Comparison of ENCODE assay signal across 16 cellular contexts in the genomic region with DNA sequence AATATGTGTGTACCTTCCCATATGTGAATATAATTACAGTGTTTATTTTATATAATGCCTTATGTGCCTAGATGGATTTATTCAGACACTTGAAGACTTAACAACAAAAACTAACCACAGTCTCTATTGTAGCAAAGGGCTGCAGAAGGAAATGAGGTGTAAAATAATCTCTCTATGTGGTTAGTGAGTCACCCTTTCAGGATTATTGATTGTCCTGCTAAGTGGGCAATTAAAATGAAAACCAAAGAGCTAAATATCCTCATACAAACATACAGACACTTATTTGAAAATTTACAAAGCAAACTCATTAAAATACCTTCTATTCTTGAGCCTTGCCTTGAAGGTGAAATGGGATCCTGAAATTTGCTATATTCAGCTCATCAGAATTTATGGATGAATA. TPM values are rescaled to one million over a fixed set of nuclear protein-coding genes. Genes with fewer than 3 reads are reported as not detected.
DNase-seq lines count a peak whose midpoint lies in the region; ATAC-seq, FAIRE-seq and TF ChIP-seq lines count a peak whose summit lies in the region.
"Had no signal": no experiment of that assay in that cellular context is flagged by ENCODE, and none has a peak within 500 bp of the region (broad histone marks: within the 10 kb centered on the region; RNA-seq: fewer than 3 reads in every experiment).

No MANE protein-coding gene starts in this region.

- H3K4me3 ChIP-seq in psoas muscle: no peak overlapping the region
- H3K4me3 ChIP-seq: colonic mucosa, vagina had no signal

- H3K4me3 Mint-ChIP-seq in glutamatergic neuron (ENCODE audit: unreplicated experiment): no peak overlapping the region

- H3K4me1 ChIP-seq in psoas muscle: no peaks in the 10 kb centered on the region
- H3K4me1 ChIP-seq: colonic mucosa, vagina had no signal

- H3K9me3 ChIP-seq in psoas muscle: no peaks in the 10 kb centered on the region
- H3K9me3 ChIP-seq: colonic mucosa, vagina had no signal

- H3K27me3 Mint-ChIP-seq in glutamatergic neuron (ENCODE audit: unreplicated experiment): no peaks in the 10 kb centered on the region

- DNase-seq in DMS153 treated with DMSO at 0.1 percent for 48 hours (lab: John Stamatoyannopoulos, UW; ENCODE audit: unreplicated experiment) (peak; percentile 86), NCI-H1436 (lab: John Stamatoyannopoulos, UW) (peak; percentile 71), NCI-H748 (lab: John Stamatoyannopoulos, UW; ENCODE audit: unreplicated experiment) (peak; percentile 98), glutamatergic neuron (no peak), GM19239 (ENCODE audit: insufficient read length, low spot score) (no peak), occipital lobe (lab: John Stamatoyannopoulos, UW) (no peak), psoas muscle (no peak)
- DNase-seq in activated CD8-positive, alpha-beta memory T cell treated with anti-CD3 and anti-CD28 coated beads, Interleukin-2, amount 50 U/mL, for 48 hours: no peak
- DNase-seq: colonic mucosa had no signal

- H3K27me3 ChIP-seq in psoas muscle (ENCODE audit: insufficient read depth in 3 of 3, low read length in 2 of 3): no peaks in the 10 kb centered on the region
- H3K27me3 ChIP-seq: colonic mucosa, vagina had no signal

- TF ChIP-seq CTCF in glutamatergic neuron (IDR thresholded peaks at IDR 0.05; ENCODE audit: partially characterized antibody, unreplicated experiment): no peak
- no peak for TF ChIP-seq CTCF in psoas muscle (IDR thresholded peaks at IDR 0.05)

- FAIRE-seq in GM19239 (lab: Jason Lieb, UNC): no peak
- FAIRE-seq: GM12892 had no signal

- peaks cover 6% of the 10 kb centered on the region for H3K4me1 Mint-ChIP-seq in glutamatergic neuron (ENCODE audit: low read depth, unreplicated experiment)

- H3K27ac ChIP-seq in psoas muscle: no peak overlapping the region
- H3K27ac ChIP-seq: colonic mucosa, vagina had no signal

- peaks cover 4% of the 10 kb centered on the region for H3K9me3 Mint-ChIP-seq in glutamatergic neuron (ENCODE audit: unreplicated experiment)

- no peaks in the 10 kb centered on the region for H3K36me3 ChIP-seq in psoas muscle (ENCODE audit: insufficient read depth in 1 of 2, low read depth in 1 of 2)
- H3K36me3 ChIP-seq: colonic mucosa, vagina had no signal

- H3K36me3 Mint-ChIP-seq in glutamatergic neuron (ENCODE audit: unreplicated experiment): no peaks in the 10 kb centered on the region
- H3K36me3 Mint-ChIP-seq: activated naive CD4-positive, alpha-beta T cell treated with anti-CD3 and anti-CD28 coated beads, Interleukin-2, amount 50 U/mL, for 72 hours had no signal

- peak overlapping the region; percentile 69 for H3K27ac Mint-ChIP-seq in glutamatergic neuron (ENCODE audit: unreplicated experiment)
- H3K27ac Mint-ChIP-seq: activated naive CD4-positive, alpha-beta T cell treated with anti-CD3 and anti-CD28 coated beads, Interleukin-2, amount 50 U/mL, for 72 hours had no signal

- no peak for ATAC-seq in psoas muscle
- ATAC-seq: activated naive CD4-positive, alpha-beta T cell treated with anti-CD3 and anti-CD28 coated beads, Interleukin-2, amount 50 U/mL, for 72 hours; Panc1 had no signal

- intact Hi-C loops in psoas muscle (cut with DNase I): no loop called here

RNA-seq across cellular contexts. Expression of a gene that starts 27.7 kb away (rescaled TPM):
- total RNA-seq in glutamatergic neuron (ENCODE audit: unreplicated experiment): 5.6 TPM
- 13.6 TPM for total RNA-seq in occipital lobe
- under 1 TPM in 1 of 4 donors, not detected in 3; 0.02 TPM for total RNA-seq in psoas muscle
- polyA plus RNA-seq in psoas muscle: under 1 TPM in 1 of 3 donors, not detected in 2; 0.01 TPM
- total RNA-seq: activated CD8-positive, alpha-beta memory T cell treated with anti-CD3 and anti-CD28 coated beads for 36 hours; activated naive CD4-positive, alpha-beta T cell treated with anti-CD3 and anti-CD28 coated beads, Interleukin-2, amount 50 U/mL, for 72 hours; Daoy; M059J; vagina had no signal

Comparison
In these comparisons a context has a peak if more than half of its experiments do, and no peak if none do; other contexts are left out.
1. DNase-seq: peak in DMS153 treated with DMSO at 0.1 percent for 48 hours (single experiment), NCI-H1436 (single experiment) and NCI-H748 (single experiment); none in glutamatergic neuron (single experiment), activated CD8-positive, alpha-beta memory T cell treated with anti-CD3 and anti-CD28 coated beads, Interleukin-2, amount 50 U/mL, for 48 hours (single experiment), GM19239 (single experiment), occipital lobe (single experiment) and psoas muscle (0 of 2).